Comparison of ENCODE assay signal across 1 cellular context in genomic region chr14:70692210-70692609, GRCh38.
TF ChIP-seq lines count a peak whose summit lies in the region.

No MANE protein-coding gene starts in this region.

TF ChIP-seq in HepG2, 621 proteins besides CTCF, POLR2A, EP300 and RAD21 (continued from another document):
- TF ChIP-seq MNT (IDR thresholded peaks at IDR 0.05) = no peak
- TF ChIP-seq PTBP1 (IDR thresholded peaks at IDR 0.05; ENCODE audit: low read depth, low read length, poor library complexity, severe bottlenecking) = no peak
- TF ChIP-seq MXD1 (CRISPR knock-in tag; IDR thresholded peaks at IDR 0.05) = no peak
- TF ChIP-seq CAMTA2 (CRISPR knock-in tag; IDR thresholded peaks at IDR 0.05; ENCODE audit: borderline replicate concordance) = no peak
- TF ChIP-seq SOX5 (CRISPR knock-in tag; IDR thresholded peaks at IDR 0.05; ENCODE audit: borderline replicate concordance) = no peak
- TF ChIP-seq ZNF800 (CRISPR knock-in tag; IDR thresholded peaks at IDR 0.05) = no peak
- TF ChIP-seq HNRNPL (IDR thresholded peaks at IDR 0.05; ENCODE audit: low read depth, low read length) = no peak
- no peak for TF ChIP-seq NBN (conservative IDR thresholded peaks at IDR 0.05)
- TF ChIP-seq TBX3 (IDR thresholded peaks at IDR 0.05; ENCODE audit: borderline replicate concordance) = no peak
- TF ChIP-seq KMT2A (CRISPR knock-in tag; IDR thresholded peaks at IDR 0.05) = no peak
- no peak for TF ChIP-seq CEBPG (CRISPR knock-in tag; IDR thresholded peaks at IDR 0.05)
- TF ChIP-seq GMEB1 (CRISPR knock-in tag; IDR thresholded peaks at IDR 0.05; ENCODE audit: borderline replicate concordance) = no peak
- TF ChIP-seq ZNF382 (CRISPR knock-in tag; IDR thresholded peaks at IDR 0.05; ENCODE audit: borderline replicate concordance) = no peak
- TF ChIP-seq ZNF253 (CRISPR knock-in tag; IDR thresholded peaks at IDR 0.05; ENCODE audit: borderline replicate concordance) = no peak
